8 cellular contexts compared by ENCODE assay signal in genomic region chr11:104164028-104164520, GRCh38. TPM values are rescaled to one million over a fixed set of nuclear protein-coding genes. Genes with fewer than 3 reads are reported as not detected.
DNase-seq lines count a peak whose midpoint lies in the region; ATAC-seq and TF ChIP-seq lines count a peak whose summit lies in the region.

Gene PDGFD (minus strand): TSS chr11:104164147.

- DNase-seq in COLO829 (ENCODE audit: low spot score) = peak; percentile 9
- DNase-seq in PC-3 = peak; percentile 67
- DNase-seq in body of pancreas = peak; percentile 78 to 88 (median 84)
- DNase-seq in T-helper 9 cell = no peak

- H3K9me3 ChIP-seq in PC-3 (ENCODE audit: low read length) = no peaks in the 10 kb centered on the region
- no peaks in the 10 kb centered on the region for H3K9me3 ChIP-seq in body of pancreas
- no peaks in the 10 kb centered on the region for H3K9me3 ChIP-seq in iPS-20b (ENCODE audit: insufficient read depth, low read depth, low read length)

- no peaks in the 10 kb centered on the region for H3K36me3 ChIP-seq in PC-3 (ENCODE audit: low read depth, low read length)
- no peaks in the 10 kb centered on the region for H3K36me3 ChIP-seq in body of pancreas (replicated peaks in 1 of 2; ENCODE audit: insufficient read depth in 1 of 2, low read depth in 2 of 2)
- no peaks in the 10 kb centered on the region for H3K36me3 ChIP-seq in iPS-20b (ENCODE audit: insufficient read depth, low read depth, low read length)

- TF ChIP-seq POLR2A in body of pancreas (IDR thresholded peaks at IDR 0.05) = peak; percentile 51 to 79 (median 77)

- H3K27ac ChIP-seq in PC-3 (ENCODE audit: low read length) (no peak within 1 kb of the TSS), body of pancreas (peak within 1 kb of the TSS; percentile 30 to 85 (median 72)), iPS-20b (ENCODE audit: low read length) (no peak within 1 kb of the TSS), skin epidermis (peak within 1 kb of the TSS in 7 of 21 experiments; percentile 2 to 54 (median 46))

- POLR2A ChIA-PET in PC-3 (lab: Charles Lee; ENCODE audit: unreplicated experiment) = no interaction called here

- TF ChIP-seq CTCF in PC-3 (conservative IDR thresholded peaks at IDR 0.05; ENCODE audit: low read depth, low read length) = peak; percentile 46
- peak; percentile 24 to 77 (median 72) for TF ChIP-seq CTCF in body of pancreas (IDR thresholded peaks at IDR 0.05)

- peak within 1 kb of the TSS; percentile 67 for H3K4me2 ChIP-seq in PC-3 (ENCODE audit: low read length)

- CTCF ChIA-PET in PC-3 (lab: Charles Lee) = interaction anchor here (0.5 to 1.9 kb wide), 3 partner anchors 482 to 721 kb away, joined by 3 to 8 read pairs (median 6); no protein-coding TSS in a partner anchor

- H3F3A ChIP-seq in PC-3 (ENCODE audit: low read length, unreplicated experiment) = no peaks in the 10 kb centered on the region

- no peaks in the 10 kb centered on the region for H3K4me1 ChIP-seq in PC-3 (ENCODE audit: insufficient read depth, low read length)
- H3K4me1 ChIP-seq in body of pancreas = peaks cover 18% of the 10 kb centered on the region
- peaks cover 6% of the 10 kb centered on the region for H3K4me1 ChIP-seq in iPS-20b (ENCODE audit: insufficient read depth, low read length)

- H3K4me3 ChIP-seq in PC-3 (ENCODE audit: low read length) = peak within 1 kb of the TSS; percentile 65
- H3K4me3 ChIP-seq in body of pancreas = peak within 1 kb of the TSS; percentile 49 to 86
- H3K4me3 ChIP-seq in iPS-20b (ENCODE audit: low read length) = peak within 1 kb of the TSS; percentile 89
- peak within 1 kb of the TSS; percentile 21 to 56 (median 35) for H3K4me3 ChIP-seq in skin epidermis

- 0 to 1% methylated on average over 14 to 37 of the region's 37 CpGs for WGBS in body of pancreas, 2 donors

- no peaks in the 10 kb centered on the region for H3K9me2 ChIP-seq in PC-3 (replicated peaks; ENCODE audit: low read length)

- no peaks in the 10 kb centered on the region for H3K79me2 ChIP-seq in PC-3 (ENCODE audit: low read length)

- peak within 1 kb of the TSS; percentile 84 for H2AFZ ChIP-seq in PC-3 (ENCODE audit: low read length)

- no peaks in the 10 kb centered on the region for H4K20me1 ChIP-seq in PC-3 (ENCODE audit: low read length)

- H3K9ac ChIP-seq in PC-3 (ENCODE audit: low read length) (peak within 1 kb of the TSS; percentile 22; the same call in 1 of the 2 replicates), iPS-20b (ENCODE audit: low read depth, low read length) (peak within 1 kb of the TSS; percentile 67; the same call in 1 of the 2 replicates)

- ATAC-seq in GM19372 (IDR thresholded peaks at IDR 0.05; ENCODE audit: low read depth, unreplicated experiment) (peak; percentile 95), HG03378 (IDR thresholded peaks at IDR 0.05; ENCODE audit: unreplicated experiment) (peak; percentile 94), PC-3 (peak; percentile 90), body of pancreas (peak; percentile 89)

- intact Hi-C loops in PC-3 (cut with micrococcal nuclease) = loop anchor here (10.0 kb wide), 1 partner anchor 1701 kb away; no protein-coding TSS in a partner anchor
- intact Hi-C loops in body of pancreas (cut with DNase I) = no loop called here

- BruUV-seq in PC-3 (replicated peaks; lab: Mats Ljungman, UMichigan) = no TSS peak

- no peaks in the 10 kb centered on the region for H3K27me3 ChIP-seq in PC-3 (ENCODE audit: low read length)
- no peaks in the 10 kb centered on the region for H3K27me3 ChIP-seq in body of pancreas
- H3K27me3 ChIP-seq in iPS-20b (ENCODE audit: insufficient read depth, low read length) = no peaks in the 10 kb centered on the region

RNA-seq across cellular contexts. Expression of gene PDGFD, which starts in this region (rescaled TPM):
- total RNA-seq in PC-3 (2014; rRNA removed) = 3.7 and 5.0 TPM in 2 replicates
- 10 to 100 TPM; 26.7 to 43.1 TPM for total RNA-seq in body of pancreas

Comparison
In these comparisons a context has a peak if more than half of its experiments do, and no peak if none do; other contexts are left out.
1. H3K27ac ChIP-seq: peak in body of pancreas (4 of 4); none in PC-3 (single experiment) and iPS-20b (single experiment).
2. H3K4me3 ChIP-seq: peak in every context shown above with its lines; median percentile 89 in iPS-20b; 68 in body of pancreas; 65 in PC-3; 35 in skin epidermis.
3. Peak in every context shown above with its lines, with median percentiles within 50 percentile points of each other: ATAC-seq.